15 cellular contexts compared by ENCODE assay signal in genomic region chr18:55351980-55352714, GRCh38.
DNase-seq lines count a peak whose midpoint lies in the region; ATAC-seq and TF ChIP-seq lines count a peak whose summit lies in the region.
"Had no signal": no experiment of that assay in that cellular context is flagged by ENCODE, and none has a peak within 500 bp of the region (broad histone marks: within the 10 kb centered on the region; RNA-seq: fewer than 3 reads in every experiment).

No MANE protein-coding gene starts in this region.

- H3K4me1 Mint-ChIP-seq in HFFc6 (ENCODE audit: low read depth) = peaks cover 50% of the 10 kb centered on the region
- peaks cover 7% of the 10 kb centered on the region for H3K4me1 Mint-ChIP-seq in activated naive CD8-positive, alpha-beta T cell treated with anti-CD3 and anti-CD28 coated beads, Interleukin-2, amount 50 U/mL, for 24 hours

- H3K27me3 ChIP-seq in iPS-20b (ENCODE audit: insufficient read depth, low read length) = peaks cover 7% of the 10 kb centered on the region; the same call in 1 of the 2 replicates
- H3K27me3 ChIP-seq: thyroid gland had no signal

- no peak overlapping the region for H3K4me3 Mint-ChIP-seq in HFFc6
- no peak overlapping the region for H3K4me3 Mint-ChIP-seq in activated naive CD8-positive, alpha-beta T cell treated with anti-CD3 and anti-CD28 coated beads, Interleukin-2, amount 50 U/mL, for 24 hours

- H3K4me3 ChIP-seq in HEK293 (ENCODE audit: low read depth, low read length) = no peak overlapping the region
- peak overlapping the region; percentile 14 for H3K4me3 ChIP-seq in iPS-20b (ENCODE audit: low read length)
- H3K4me3 ChIP-seq: lung, thyroid gland had no signal

- H3K36me3 ChIP-seq in HEK293 (ENCODE audit: control insufficient read depth in 2 of 2, insufficient read depth in 1 of 2, low read length in 2 of 2) = no peaks in the 10 kb centered on the region
- no peaks in the 10 kb centered on the region for H3K36me3 ChIP-seq in iPS-20b (ENCODE audit: insufficient read depth, low read depth, low read length)
- H3K36me3 ChIP-seq: thyroid gland had no signal

- DNase-seq in ELR (ENCODE audit: low read depth) (peak; percentile 18), RKO (ENCODE audit: low spot score) (peak; percentile 2), HFFc6 (no peak), MV-4-11 (lab: John Stamatoyannopoulos, UW) (no peak)
- no peak for DNase-seq in activated naive CD8-positive, alpha-beta T cell treated with anti-CD3 and anti-CD28 coated beads, Interleukin-2, amount 50 U/mL, for 24 hours
- DNase-seq: cortex of kidney, DND-41, foreskin fibroblast, NCI-H1105 treated with DMSO at 0.1 percent for 48 hours, NCI-H82, thyroid gland had no signal

- CTCF ChIA-PET in HEK293 (lab: Yijun Ruan, JAX) = interaction anchor here (0.6 to 1.4 kb wide), 3 partner anchors 8 to 50 kb away, joined by 4 to 7 read pairs (median 5); no protein-coding TSS in a partner anchor

- no peak for ATAC-seq in activated naive CD8-positive, alpha-beta T cell treated with anti-CD3 and anti-CD28 coated beads, Interleukin-2, amount 50 U/mL, for 24 hours
- no peak for ATAC-seq in HG03571 (IDR thresholded peaks at IDR 0.05; ENCODE audit: unreplicated experiment)

- no peaks in the 10 kb centered on the region for H3K27me3 Mint-ChIP-seq in HFFc6 (ENCODE audit: insufficient read depth)
- H3K27me3 Mint-ChIP-seq in activated naive CD8-positive, alpha-beta T cell treated with anti-CD3 and anti-CD28 coated beads, Interleukin-2, amount 50 U/mL, for 24 hours = peaks cover 8% of the 10 kb centered on the region

- TF ChIP-seq CTCF in HEK293 (tag by site-specific recombination; IDR thresholded peaks at IDR 0.05) = no peak
- no peak for TF ChIP-seq CTCF in HFFc6 (IDR thresholded peaks at IDR 0.05)

- no peak overlapping the region for H3K27ac Mint-ChIP-seq in HFFc6
- H3K27ac Mint-ChIP-seq in activated naive CD8-positive, alpha-beta T cell treated with anti-CD3 and anti-CD28 coated beads, Interleukin-2, amount 50 U/mL, for 24 hours = no peak overlapping the region

- H3K9ac ChIP-seq in iPS-20b (ENCODE audit: low read depth, low read length) = no peak overlapping the region

- H3K4me1 ChIP-seq in HEK293 (ENCODE audit: control insufficient read depth, insufficient read depth, low read length) (peaks cover 39% of the 10 kb centered on the region), iPS-20b (ENCODE audit: insufficient read depth, low read length) (peaks cover 78% of the 10 kb centered on the region)
- H3K4me1 ChIP-seq: thyroid gland had no signal

- H3K9me3 ChIP-seq in HEK293 (ENCODE audit: control insufficient read depth, insufficient read depth, low read depth, low read length) (no peaks in the 10 kb centered on the region), iPS-20b (ENCODE audit: insufficient read depth, low read depth, low read length) (no peaks in the 10 kb centered on the region)
- H3K9me3 ChIP-seq: thyroid gland had no signal

- peaks cover 6% of the 10 kb centered on the region; the same call in 1 of the 2 replicates for H3K36me3 Mint-ChIP-seq in HFFc6 (ENCODE audit: low read depth)
- no peaks in the 10 kb centered on the region for H3K36me3 Mint-ChIP-seq in activated naive CD8-positive, alpha-beta T cell treated with anti-CD3 and anti-CD28 coated beads, Interleukin-2, amount 50 U/mL, for 24 hours (ENCODE audit: low read depth)

- H3K27ac ChIP-seq in HEK293 (ENCODE audit: extremely low read depth, low read depth, low read length) (no peak overlapping the region), iPS-20b (ENCODE audit: low read length) (no peak overlapping the region)
- H3K27ac ChIP-seq: thyroid gland had no signal

- no peaks in the 10 kb centered on the region for H3K9me3 Mint-ChIP-seq in HFFc6
- no peaks in the 10 kb centered on the region for H3K9me3 Mint-ChIP-seq in activated naive CD8-positive, alpha-beta T cell treated with anti-CD3 and anti-CD28 coated beads, Interleukin-2, amount 50 U/mL, for 24 hours

- POLR2A ChIA-PET in HEK293 (lab: Yijun Ruan, JAX) = no interaction called here

TF ChIP-seq in HEK293, 187 proteins besides CTCF, POLR2A, EP300 and RAD21:
- TF ChIP-seq PRDM6 (tag by site-specific recombination; IDR thresholded peaks at IDR 0.05) (0 out of 2 replicates have a peak, but pooled peaks have one; percentile 9), ZNF404 (tag by site-specific recombination; IDR thresholded peaks at IDR 0.05) (no peak)

Comparison
In these comparisons a context has a peak if more than half of its experiments do, and no peak if none do; other contexts are left out.
1. DNase-seq: peak in ELR (single experiment) and RKO (single experiment); none in HFFc6 (single experiment), activated naive CD8-positive, alpha-beta T cell treated with anti-CD3 and anti-CD28 coated beads, Interleukin-2, amount 50 U/mL, for 24 hours (single experiment) and MV-4-11 (single experiment).